ENCODE assay signal across 19 cellular contexts in genomic region chr14:55689971-55690871, GRCh38.
DNase-seq lines count a peak whose midpoint lies in the region; ATAC-seq and TF ChIP-seq lines count a peak whose summit lies in the region.
"Had no signal": no experiment of that assay in that cellular context is flagged by ENCODE, and none has a peak within 500 bp of the region (broad histone marks: within the 10 kb centered on the region; RNA-seq: fewer than 3 reads in every experiment).

No MANE protein-coding gene starts in this region.

- intact Hi-C loops in activated B cell treated with CpG ODN at 0.5 μM for 24 hours (cut with micrococcal nuclease) (no loop called here), upper lobe of right lung (cut with DNase I) (no loop called here)

- H3K27me3 Mint-ChIP-seq in activated B cell treated with CpG ODN at 0.5 μM for 24 hours: no peaks in the 10 kb centered on the region
- H3K27me3 Mint-ChIP-seq: activated T-cell treated with anti-CD3 and anti-CD28 coated beads, Interleukin-2, amount 50 U/mL, for 24 hours had no signal

- H3K4me3 Mint-ChIP-seq in activated B cell treated with CpG ODN at 0.5 μM for 24 hours: no peak overlapping the region
- H3K4me3 Mint-ChIP-seq: activated T-cell treated with anti-CD3 and anti-CD28 coated beads, Interleukin-2, amount 50 U/mL, for 24 hours had no signal

- H3K36me3 Mint-ChIP-seq in activated B cell treated with CpG ODN at 0.5 μM for 24 hours (ENCODE audit: low read depth): peaks cover 26% of the 10 kb centered on the region

- TF ChIP-seq CTCF in activated B cell treated with CpG ODN at 0.5 μM for 24 hours (IDR thresholded peaks at IDR 0.05) (no peak), upper lobe of right lung (IDR thresholded peaks at IDR 0.05) (no peak)

- no peaks in the 10 kb centered on the region for H3K4me1 ChIP-seq in upper lobe of right lung
- H3K4me1 ChIP-seq: BLaER1 had no signal

- CTCF ChIA-PET in activated B cell treated with CpG ODN at 0.5 μM for 24 hours (lab: Charles Lee): interaction anchor here (1.9 kb wide), 1 partner anchor 650 kb away, joined by 6 read pairs; no protein-coding TSS in a partner anchor

- H3K4me1 Mint-ChIP-seq in activated B cell treated with CpG ODN at 0.5 μM for 24 hours: peaks cover 19% of the 10 kb centered on the region

- peaks cover 7% of the 10 kb centered on the region for H3K9me3 Mint-ChIP-seq in activated B cell treated with CpG ODN at 0.5 μM for 24 hours
- H3K9me3 Mint-ChIP-seq: activated T-cell treated with anti-CD3 and anti-CD28 coated beads, Interleukin-2, amount 50 U/mL, for 24 hours had no signal

- H3K27me3 ChIP-seq in upper lobe of right lung: no peaks in the 10 kb centered on the region
- H3K27me3 ChIP-seq: BLaER1 had no signal

- no peaks in the 10 kb centered on the region for H3K9me3 ChIP-seq in upper lobe of right lung
- H3K9me3 ChIP-seq: BLaER1 had no signal

- ATAC-seq in GM18861 (IDR thresholded peaks at IDR 0.05; ENCODE audit: unreplicated experiment) (peak; percentile 45), activated B cell treated with CpG ODN at 0.5 μM for 24 hours (ENCODE audit: low read depth) (peak; percentile 37), upper lobe of right lung (no peak), HG02678 (IDR thresholded peaks at IDR 0.05; ENCODE audit: unreplicated experiment) (no peak)
- ATAC-seq: left lobe of liver, SK-N-SH treated with all-trans-retinoic acid at 6 μM for 48 hours had no signal

- H3K36me3 ChIP-seq in upper lobe of right lung: peaks cover 14% of the 10 kb centered on the region

- POLR2A ChIA-PET in activated B cell treated with CpG ODN at 0.5 μM for 24 hours (lab: Charles Lee): no interaction called here

- no peak overlapping the region for H3K27ac Mint-ChIP-seq in activated B cell treated with CpG ODN at 0.5 μM for 24 hours
- H3K27ac Mint-ChIP-seq: activated T-cell treated with anti-CD3 and anti-CD28 coated beads, Interleukin-2, amount 50 U/mL, for 24 hours had no signal

- DNase-seq in M059J (ENCODE audit: low read depth) (peak; percentile 9), activated B cell treated with CpG ODN at 0.5 μM for 24 hours (no peak), renal cortical epithelial cell (ENCODE audit: low read depth) (peak; percentile 28), upper lobe of right lung (no peak), T-helper 1 cell (no peak)
- DNase-seq: activated CD4-positive, alpha-beta T cell treated with anti-CD3 and anti-CD28 coated beads, Interleukin-2, amount 50 U/mL, for 48 hours; activated T-cell treated with anti-CD3 and anti-CD28 coated beads, Interleukin-2, amount 50 U/mL, for 24 hours; caudate nucleus; effector CD4-positive, alpha-beta T cell; NCI-H146; NCI-H446 treated with DMSO at 0.1 percent for 48 hours; OCI-M1; stimulated activated CD4-positive, alpha-beta T cell treated with anti-CD3 and anti-CD28 coated beads, Interleukin-4, amount 100 ng/mL, for 24 hours; stimulated activated CD8-positive, alpha-beta memory T cell treated with anti-CD3 and anti-CD28 coated beads, Interleukin-4, amount 100 ng/mL, for 48 hours had no signal

- H3K27ac ChIP-seq in upper lobe of right lung: no peak overlapping the region
- H3K27ac ChIP-seq: BLaER1 had no signal

- H3K4me3 ChIP-seq in upper lobe of right lung: no peak overlapping the region
- H3K4me3 ChIP-seq: BLaER1 had no signal

Comparison
In these comparisons a context has a peak if more than half of its experiments do, and no peak if none do; other contexts are left out.
1. ATAC-seq: peak in GM18861 (single experiment) and activated B cell treated with CpG ODN at 0.5 μM for 24 hours (single experiment); none in upper lobe of right lung (single experiment) and HG02678 (single experiment).
2. DNase-seq: peak in M059J (single experiment) and renal cortical epithelial cell (single experiment); none in activated B cell treated with CpG ODN at 0.5 μM for 24 hours (single experiment), upper lobe of right lung (single experiment) and T-helper 1 cell (0 of 5).